ENCODE assay signal across 7 cellular contexts in the genomic region with DNA sequence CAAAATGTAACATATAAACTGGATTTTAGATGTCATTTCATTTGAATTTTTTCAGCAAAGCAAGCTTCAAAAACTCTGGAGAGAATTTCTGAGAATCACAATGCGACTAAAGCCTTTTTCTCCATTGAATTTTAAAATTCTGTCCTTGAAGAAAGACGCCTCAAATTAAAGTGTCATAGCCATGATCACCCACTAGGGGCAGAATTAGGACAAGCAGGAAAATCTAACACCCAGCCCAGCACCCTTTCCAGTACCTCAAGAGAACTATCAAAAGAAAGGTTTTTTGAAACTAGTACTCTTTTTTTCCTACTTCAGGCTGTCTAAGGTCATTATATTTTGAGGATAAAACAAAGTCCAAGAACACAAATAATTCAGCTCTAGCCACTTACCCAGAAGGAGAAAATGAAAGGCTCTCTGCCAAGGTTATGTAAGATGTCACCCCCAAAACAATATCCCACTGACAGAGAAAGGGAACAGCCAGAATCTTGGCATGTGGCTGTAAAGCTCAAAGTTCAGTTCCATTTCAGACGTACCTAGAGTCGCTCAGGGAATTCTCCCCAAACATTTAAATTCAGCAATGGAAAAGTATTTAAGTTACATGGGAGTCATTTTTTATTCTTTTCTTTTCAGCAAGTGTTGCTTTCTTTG.
A peak's percentile ranks its signal among the peaks of the same experiment; 100 is the strongest.
DNase-seq lines count a peak whose midpoint lies in the region; ATAC-seq and TF ChIP-seq lines count a peak whose summit lies in the region.

No MANE protein-coding gene starts in this region.

- H3K9me3 Mint-ChIP-seq in activated CD8-positive, alpha-beta T cell treated with anti-CD3 and anti-CD28 coated beads for 36 hours = no peaks in the 10 kb centered on the region
- H3K9me3 Mint-ChIP-seq in type B pancreatic cell = peaks cover 7% of the 10 kb centered on the region

- intact Hi-C loops in activated CD8-positive, alpha-beta T cell treated with anti-CD3 and anti-CD28 coated beads for 36 hours (cut with micrococcal nuclease) = loop anchor here (10.0 kb wide), 1 partner anchor 656 kb away; no protein-coding TSS in a partner anchor

- no peaks in the 10 kb centered on the region for H3K4me1 Mint-ChIP-seq in activated CD8-positive, alpha-beta T cell treated with anti-CD3 and anti-CD28 coated beads for 36 hours (ENCODE audit: low read depth)
- peaks cover 4% of the 10 kb centered on the region for H3K4me1 Mint-ChIP-seq in type B pancreatic cell (ENCODE audit: unreplicated experiment)

- POLR2A ChIA-PET in activated CD8-positive, alpha-beta T cell treated with anti-CD3 and anti-CD28 coated beads for 36 hours (lab: Charles Lee) = no interaction called here

- DNase-seq in DMS114 treated with DMSO at 0.1 percent for 48 hours (lab: John Stamatoyannopoulos, UW; ENCODE audit: unreplicated experiment) (peak; percentile 8), iPS-NIHi7 (ENCODE audit: extremely low spot score) (peak; percentile 54), type B pancreatic cell (ENCODE audit: extremely low spot score, unreplicated experiment) (no peak), GOT3 (lab: John Stamatoyannopoulos, UW) (no peak)
- peak; percentile 41 for DNase-seq in activated CD8-positive, alpha-beta T cell treated with anti-CD3 and anti-CD28 coated beads for 36 hours

- H3K27ac Mint-ChIP-seq in activated CD8-positive, alpha-beta T cell treated with anti-CD3 and anti-CD28 coated beads for 36 hours = no peak overlapping the region
- H3K27ac Mint-ChIP-seq in type B pancreatic cell = no peak overlapping the region

- CTCF ChIA-PET in activated CD8-positive, alpha-beta T cell treated with anti-CD3 and anti-CD28 coated beads for 36 hours (lab: Charles Lee) = interaction anchor here (1.0 to 2.3 kb wide), 5 partner anchors 9 to 658 kb away, joined by 3 to 5 read pairs (median 4); no protein-coding TSS in a partner anchor

- H3K36me3 Mint-ChIP-seq in activated CD8-positive, alpha-beta T cell treated with anti-CD3 and anti-CD28 coated beads for 36 hours (ENCODE audit: low read depth) = no peaks in the 10 kb centered on the region
- H3K36me3 Mint-ChIP-seq in type B pancreatic cell = no peaks in the 10 kb centered on the region

- H3K27me3 Mint-ChIP-seq in activated CD8-positive, alpha-beta T cell treated with anti-CD3 and anti-CD28 coated beads for 36 hours = peaks cover 5% of the 10 kb centered on the region
- H3K27me3 Mint-ChIP-seq in type B pancreatic cell = no peaks in the 10 kb centered on the region

- H3K4me3 Mint-ChIP-seq in activated CD8-positive, alpha-beta T cell treated with anti-CD3 and anti-CD28 coated beads for 36 hours = no peak overlapping the region
- H3K4me3 Mint-ChIP-seq in type B pancreatic cell = no peak overlapping the region

- ATAC-seq in GM18870 (IDR thresholded peaks at IDR 0.05; ENCODE audit: unreplicated experiment) = peak; percentile 55
- peak; percentile 51 for ATAC-seq in activated CD8-positive, alpha-beta T cell treated with anti-CD3 and anti-CD28 coated beads for 36 hours

- TF ChIP-seq CTCF in LNCAP (IDR thresholded peaks at IDR 0.05) (peak; percentile 77), type B pancreatic cell (conservative IDR thresholded peaks at IDR 0.05) (peak; percentile 80)
- TF ChIP-seq CTCF in activated CD8-positive, alpha-beta T cell treated with anti-CD3 and anti-CD28 coated beads for 36 hours (IDR thresholded peaks at IDR 0.05) = peak; percentile 72

Comparison
In these comparisons a context has a peak if more than half of its experiments do, and no peak if none do; other contexts are left out.
1. DNase-seq: peak in DMS114 treated with DMSO at 0.1 percent for 48 hours (single experiment), activated CD8-positive, alpha-beta T cell treated with anti-CD3 and anti-CD28 coated beads for 36 hours (single experiment) and iPS-NIHi7 (single experiment); none in type B pancreatic cell (single experiment) and GOT3 (single experiment).
2. Peak in every context shown above with its lines, with median percentiles within 50 percentile points of each other: CTCF ChIP-seq.